Comparison of ENCODE assay signal across 8 cellular contexts in the genomic region with DNA sequence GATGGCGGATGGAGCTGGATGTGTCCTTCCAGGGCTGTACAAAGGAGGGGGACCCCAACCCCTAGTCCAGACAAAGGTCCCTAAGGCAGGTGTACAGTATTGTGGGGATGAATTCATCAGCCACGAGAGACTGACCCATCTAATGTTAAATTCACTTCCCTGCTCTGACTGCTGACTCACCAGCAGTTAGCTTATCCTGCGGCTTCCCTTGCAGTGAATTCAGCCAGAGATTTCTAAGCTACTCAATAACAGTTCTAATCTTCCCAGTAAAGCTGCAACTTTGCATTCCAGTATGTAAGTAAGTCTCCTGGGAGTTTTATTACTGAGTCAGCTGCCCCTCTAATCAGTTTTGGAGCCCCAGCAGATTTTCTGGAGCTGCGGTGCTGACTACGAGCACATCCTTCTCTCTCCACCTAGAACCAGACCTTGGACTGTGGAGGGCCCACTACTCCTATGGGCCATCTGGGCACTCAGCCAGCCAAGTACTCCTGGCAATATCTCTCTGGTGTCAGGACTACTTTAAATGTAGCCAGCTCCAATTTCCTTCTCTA. TPM values are rescaled to one million over a fixed set of nuclear protein-coding genes. Genes with fewer than 3 reads are reported as not detected.
DNase-seq lines count a peak whose midpoint lies in the region; ATAC-seq and TF ChIP-seq lines count a peak whose summit lies in the region.

No MANE protein-coding gene starts in this region.

- intact Hi-C loops in sciatic nerve (cut with DNase I) = loop anchor here (10.0 kb wide), 1 partner anchor 766 kb away; the partner anchor contains the start of gene ACO1

- H3K4me1 ChIP-seq in SJSA1 (replicated peaks) (peaks cover 16% of the 10 kb centered on the region), foreskin keratinocyte (peaks cover 22% of the 10 kb centered on the region)

- peak; percentile 47 for DNase-seq in activated effector memory CD4-positive, alpha-beta T cell treated with anti-CD3 and anti-CD28 coated beads, Interleukin-2, amount 50 U/mL, for 16 hours
- DNase-seq in activated effector memory CD4-positive, alpha-beta T cell treated with Interleukin-2 at 50 U/mL for 16 hours = no peak
- DNase-seq in SJSA1 (ENCODE audit: low read depth in 1 of 2, low spot score in 2 of 2) (peak; percentile 45 to 54), foreskin keratinocyte (peak; percentile 63 to 81), sciatic nerve (ENCODE audit: low spot score) (no peak), cerebellum (ENCODE audit: low spot score) (no peak), NCI-H1105 treated with DMSO at 0.1 percent for 48 hours (lab: John Stamatoyannopoulos, UW) (no peak)
- no peak for DNase-seq in effector CD8-positive, alpha-beta T cell (lab: John Stamatoyannopoulos, UW)

- H3K36me3 ChIP-seq in SJSA1 = no peaks in the 10 kb centered on the region

- no peak for TF ChIP-seq CTCF in foreskin keratinocyte (conservative IDR thresholded peaks at IDR 0.05)

- H3K9me3 ChIP-seq in SJSA1 (replicated peaks) = no peaks in the 10 kb centered on the region

- H3K27ac ChIP-seq in SJSA1 (peak overlapping the region; percentile 21; the same call in 1 of the 2 replicates), foreskin keratinocyte (no peak overlapping the region)

- H3K4me3 ChIP-seq in SJSA1 = no peak overlapping the region

- H3K27me3 ChIP-seq in SJSA1 (replicated peaks) = no peaks in the 10 kb centered on the region
- no peaks in the 10 kb centered on the region for H3K27me3 ChIP-seq in foreskin keratinocyte

- ATAC-seq in foreskin keratinocyte = peak; percentile 91
- peak; percentile 79 for ATAC-seq in sciatic nerve

RNA-seq across cellular contexts. Expression of gene B4GALT1, which starts 16.1 kb away (rescaled TPM):
- total RNA-seq in SJSA1 (2014; rRNA removed; shearing (Covaris generic)) = 2.6 and 4.7 TPM in 2 replicates
- total RNA-seq in foreskin keratinocyte (61.8 and 83.6 TPM in 2 replicates), sciatic nerve (85.3 TPM), cerebellum (2.8 TPM)
- 55.4 and 62.0 TPM in 2 replicates for polyA plus RNA-seq in foreskin keratinocyte

Comparison
In these comparisons a context has a peak if more than half of its experiments do, and no peak if none do; other contexts are left out.
1. DNase-seq: peak in activated effector memory CD4-positive, alpha-beta T cell treated with anti-CD3 and anti-CD28 coated beads, Interleukin-2, amount 50 U/mL, for 16 hours (single experiment), SJSA1 (2 of 2) and foreskin keratinocyte (2 of 2); none in activated effector memory CD4-positive, alpha-beta T cell treated with Interleukin-2 at 50 U/mL for 16 hours (single experiment), sciatic nerve (single experiment), cerebellum (single experiment), effector CD8-positive, alpha-beta T cell (single experiment) and NCI-H1105 treated with DMSO at 0.1 percent for 48 hours (single experiment).
2. RNA of gene B4GALT1, which starts 16.1 kb away (total RNA-seq): 85.3 TPM in sciatic nerve (single experiment) and 61.8 to 83.6 TPM in foreskin keratinocyte; 2.6 to 4.7 TPM in SJSA1 and 2.8 TPM in cerebellum (single experiment); every median in the first group is over 10 times any median in the second.